Comparison of ENCODE assay signal across 26 cellular contexts in the genomic region with DNA sequence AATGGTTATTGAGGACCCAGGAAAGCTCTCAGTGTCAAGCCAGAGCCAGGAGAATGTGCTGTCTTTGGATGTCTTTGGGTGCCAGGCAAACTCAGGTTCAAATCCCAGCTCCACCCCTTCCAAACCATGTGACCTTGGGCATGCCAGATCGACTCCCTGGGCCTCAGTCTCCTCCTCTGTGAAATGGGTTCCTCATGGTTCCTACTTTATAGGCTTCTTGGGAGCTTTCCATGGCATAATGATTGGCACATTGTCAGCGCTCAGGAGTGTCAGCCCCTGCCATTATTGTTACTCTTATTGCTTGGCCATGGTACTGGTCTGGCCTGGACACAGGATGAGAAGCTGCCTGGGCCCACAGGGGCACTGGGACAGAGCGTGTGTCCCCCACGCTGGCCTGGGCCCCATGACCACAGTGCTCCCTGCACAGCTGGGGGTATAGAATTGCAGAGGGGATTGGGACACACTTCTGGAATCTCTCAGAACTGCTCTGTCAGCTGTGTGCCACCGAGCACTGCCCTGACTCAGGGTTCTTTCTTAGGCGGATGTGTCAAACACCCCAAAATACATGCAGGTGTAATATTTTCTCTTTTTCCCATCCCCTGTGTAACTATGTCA. TPM values are rescaled to one million over a fixed set of nuclear protein-coding genes. Genes with fewer than 3 reads are reported as not detected.
DNase-seq lines count a peak whose midpoint lies in the region; ATAC-seq, FAIRE-seq and TF ChIP-seq lines count a peak whose summit lies in the region.
"Had no signal": no experiment of that assay in that cellular context is flagged by ENCODE, and none has a peak within 500 bp of the region (broad histone marks: within the 10 kb centered on the region; RNA-seq: fewer than 3 reads in every experiment).

No MANE protein-coding gene starts in this region.

- intact Hi-C loops in psoas muscle (cut with DNase I), result loop anchor here in 1 of 2 donors (2.0 kb wide), 1 partner anchor 51 kb away; no protein-coding TSS in a partner anchor
- intact Hi-C loops in upper lobe of right lung (cut with DNase I), result no loop called here

- H3K9ac ChIP-seq in H1 (replicated peaks in 1 of 4; ENCODE audit: extremely low read depth in 1 of 4, low read depth in 3 of 4, low read length in 3 of 4), result no peak overlapping the region
- no peak overlapping the region for H3K9ac ChIP-seq in smooth muscle cell (ENCODE audit: low read depth)
- H3K9ac ChIP-seq: BLaER1 treated with 17β-estradiol and CSF1 and Interleukin-3, amounts not matched to agents 10 nM and 100 nM had no signal

- CTCF ChIA-PET in H1 (lab: Charles Lee; ENCODE audit: partially characterized antibody), result interaction anchor here (0.6 to 1.9 kb wide), 6 partner anchors 9 to 223 kb away, joined by 3 to 7 read pairs (median 3); no protein-coding TSS in a partner anchor

- H3K4me2 ChIP-seq in H1 (ENCODE audit: insufficient read depth in 1 of 2, low read depth in 2 of 2, low read length in 2 of 2) (no peak overlapping the region), smooth muscle cell (no peak overlapping the region)
- H3K4me2 ChIP-seq: BLaER1 treated with 17β-estradiol and CSF1 and Interleukin-3, amounts not matched to agents 10 nM and 100 nM had no signal

- H3K27ac Mint-ChIP-seq in activated T-cell treated with anti-CD3 and anti-CD28 coated beads, Interleukin-2, amount 50 U/mL, for 24 hours, result peak overlapping the region; percentile 18
- H3K27ac Mint-ChIP-seq: CD4-positive, alpha-beta memory T cell had no signal

- H3F3A ChIP-seq in smooth muscle cell (ENCODE audit: low read depth), result no peaks in the 10 kb centered on the region

- H3K27me3 Mint-ChIP-seq in activated T-cell treated with anti-CD3 and anti-CD28 coated beads, Interleukin-2, amount 50 U/mL, for 24 hours, result no peaks in the 10 kb centered on the region
- H3K27me3 Mint-ChIP-seq: CD4-positive, alpha-beta memory T cell had no signal

- H3K27me3 ChIP-seq in H1 (replicated peaks in 1 of 4; ENCODE audit: control insufficient read depth in 3 of 4, extremely low read depth in 1 of 4, insufficient read depth in 3 of 4, low read length in 3 of 4) (no peaks in the 10 kb centered on the region), psoas muscle (ENCODE audit: insufficient read depth in 3 of 3, low read length in 2 of 3) (no peaks in the 10 kb centered on the region), upper lobe of right lung (no peaks in the 10 kb centered on the region), smooth muscle cell (ENCODE audit: low read depth) (no peaks in the 10 kb centered on the region)
- H3K27me3 ChIP-seq: BLaER1 treated with 17β-estradiol and CSF1 and Interleukin-3, amounts not matched to agents 10 nM and 100 nM; SJCRH30 had no signal

- TF ChIP-seq EP300 in H1 (IDR thresholded peaks at IDR 0.05; ENCODE audit: borderline replicate concordance in 1 of 2, low read depth in 2 of 2, low read length in 2 of 2), result no peak

- H3K4me1 ChIP-seq in H1 (replicated peaks in 1 of 4; ENCODE audit: control insufficient read depth in 3 of 4, insufficient read depth in 4 of 4, low read length in 3 of 4) (no peaks in the 10 kb centered on the region; a peak in 1 of 7 replicates), psoas muscle (peaks cover 32% of the 10 kb centered on the region), upper lobe of right lung (peaks cover 4% of the 10 kb centered on the region), smooth muscle cell (ENCODE audit: low read depth) (no peaks in the 10 kb centered on the region)
- H3K4me1 ChIP-seq: BLaER1 treated with 17β-estradiol and CSF1 and Interleukin-3, amounts not matched to agents 10 nM and 100 nM; Caco-2 had no signal

- H3K23ac ChIP-seq in H1 (ENCODE audit: insufficient read length), result no peak overlapping the region

- peaks cover 8% of the 10 kb centered on the region for H3K4me1 Mint-ChIP-seq in activated T-cell treated with anti-CD3 and anti-CD28 coated beads, Interleukin-2, amount 50 U/mL, for 24 hours (ENCODE audit: low read depth)

- H3K79me2 ChIP-seq in H1 (ENCODE audit: control insufficient read depth in 1 of 2, insufficient read depth in 2 of 2, low read length in 2 of 2), result no peaks in the 10 kb centered on the region
- H3K79me2 ChIP-seq in smooth muscle cell (ENCODE audit: low read depth), result no peaks in the 10 kb centered on the region

- POLR2A ChIA-PET in H1 (lab: Charles Lee; ENCODE audit: partially characterized antibody), result interaction anchor here (1.1 kb wide), 1 partner anchor 8 kb away, joined by 3 read pairs; no protein-coding TSS in a partner anchor

- no peaks in the 10 kb centered on the region for H3K79me1 ChIP-seq in H1 (ENCODE audit: low read depth, low read length)

- TF ChIP-seq POLR2A in H1 (IDR thresholded peaks at IDR 0.05; ENCODE audit: control extremely low read depth in 1 of 2, low read depth in 2 of 2, low read length in 2 of 2), result no peak

- no peak overlapping the region for H4K5ac ChIP-seq in H1 (ENCODE audit: insufficient read length, low read depth, low read length)

- H2AK5ac ChIP-seq in H1 (ENCODE audit: low read depth, low read length), result no peak overlapping the region

- no peak overlapping the region for H3K14ac ChIP-seq in H1 (ENCODE audit: insufficient read length)

- H4K91ac ChIP-seq in H1 (replicated peaks; ENCODE audit: insufficient read length, low read length), result no peak overlapping the region

- no peaks in the 10 kb centered on the region for H3K23me2 ChIP-seq in H1 (ENCODE audit: low read depth, low read length)

- H3K18ac ChIP-seq in H1 (ENCODE audit: extremely low read depth, low read length), result no peak overlapping the region

- H4K20me1 ChIP-seq in H1 (replicated peaks in 1 of 2; ENCODE audit: control insufficient read depth in 1 of 2, insufficient read depth in 2 of 2, low read length in 2 of 2) (peaks cover 3 to 10% of the 10 kb centered on the region in 2 experiments), smooth muscle cell (ENCODE audit: low read depth) (peaks cover 26% of the 10 kb centered on the region)

- H4K8ac ChIP-seq in H1 (ENCODE audit: extremely low read depth, insufficient read depth, low read length), result no peak overlapping the region

- H3K4ac ChIP-seq in H1 (replicated peaks; ENCODE audit: insufficient read length, low read depth, low read length), result no peak overlapping the region

- no peaks in the 10 kb centered on the region for H3K36me3 Mint-ChIP-seq in activated T-cell treated with anti-CD3 and anti-CD28 coated beads, Interleukin-2, amount 50 U/mL, for 24 hours (ENCODE audit: low read depth)
- H3K36me3 Mint-ChIP-seq: CD4-positive, alpha-beta memory T cell had no signal

- peak; percentile 80 to 87 (median 86) for ATAC-seq in psoas muscle
- ATAC-seq in upper lobe of right lung, result no peak
- ATAC-seq: Panc1 had no signal

- H2BK20ac ChIP-seq in H1 (ENCODE audit: low read length), result no peak overlapping the region

- H3K36me3 ChIP-seq in H1 (ENCODE audit: control insufficient read depth in 2 of 4, insufficient read depth in 4 of 4, low read length in 3 of 4), result no peaks in the 10 kb centered on the region
- H3K36me3 ChIP-seq in psoas muscle (ENCODE audit: insufficient read depth in 1 of 2, low read depth in 1 of 2), result no peaks in the 10 kb centered on the region
- H3K36me3 ChIP-seq in upper lobe of right lung, result no peaks in the 10 kb centered on the region
- no peaks in the 10 kb centered on the region for H3K36me3 ChIP-seq in smooth muscle cell (ENCODE audit: low read depth)
- H3K36me3 ChIP-seq: BLaER1 treated with 17β-estradiol and CSF1 and Interleukin-3, amounts not matched to agents 10 nM and 100 nM had no signal

- H3K27ac ChIP-seq in H1 (ENCODE audit: low read depth, low read length) (no peak overlapping the region), psoas muscle (peak overlapping the region; percentile 64), upper lobe of right lung (no peak overlapping the region), smooth muscle cell (ENCODE audit: low read depth) (no peak overlapping the region)
- H3K27ac ChIP-seq: 22Rv1; BLaER1 treated with 17β-estradiol and CSF1 and Interleukin-3, amounts not matched to agents 10 nM and 100 nM; HL-60; SJCRH30 had no signal

- TF ChIP-seq RAD21 in H1 (IDR thresholded peaks at IDR 0.05 in 1 of 2, conservative IDR thresholded peaks at IDR 0.05 in 1 of 2; ENCODE audit: low read depth in 2 of 2, low read length in 2 of 2), result no peak

- TF ChIP-seq CTCF in H1 (IDR thresholded peaks at IDR 0.05; ENCODE audit: control extremely low read depth in 1 of 3, insufficient read depth in 1 of 3, low read depth in 1 of 3, low read length in 3 of 3) (no peak), psoas muscle (IDR thresholded peaks at IDR 0.05) (no peak), upper lobe of right lung (IDR thresholded peaks at IDR 0.05) (no peak), smooth muscle cell (IDR thresholded peaks at IDR 0.05; ENCODE audit: borderline replicate concordance, insufficient read depth, poor library complexity, severe bottlenecking) (no peak)

- H2AFZ ChIP-seq in H1 (ENCODE audit: low read length) (no peak overlapping the region), smooth muscle cell (ENCODE audit: low read depth) (no peak overlapping the region)

- no peak overlapping the region for H3K4me3 ChIP-seq in H1 (ENCODE audit: extremely low read depth in 1 of 4, insufficient read depth in 2 of 4, low read depth in 3 of 4, low read length in 4 of 4)
- no peak overlapping the region for H3K4me3 ChIP-seq in psoas muscle
- H3K4me3 ChIP-seq in upper lobe of right lung, result no peak overlapping the region
- no peak overlapping the region for H3K4me3 ChIP-seq in smooth muscle cell
- H3K4me3 ChIP-seq: BLaER1 treated with 17β-estradiol and CSF1 and Interleukin-3, amounts not matched to agents 10 nM and 100 nM; SJCRH30 had no signal

- DNase-seq in activated T-cell treated with anti-CD3 and anti-CD28 coated beads, Interleukin-2, amount 50 U/mL, for 24 hours, result no peak
- DNase-seq in activated T-cell treated with anti-CD3 and anti-CD28 coated beads for 4 hours, result no peak
- DNase-seq in H1 (ENCODE audit: low read depth in 1 of 2, low spot score in 2 of 2), result no peak
- DNase-seq in psoas muscle, result peak; percentile 29 to 69
- DNase-seq in upper lobe of right lung, result peak; percentile 28
- DNase-seq in 8988T, result no peak
- DNase-seq in hippocampal formation (lab: John Stamatoyannopoulos, UW), result no peak
- DNase-seq in smooth muscle cell (lab: John Stamatoyannopoulos, UW; ENCODE audit: unreplicated experiment), result no peak
- DNase-seq: Caco-2; CD4-positive, alpha-beta memory T cell; DMS153; H9; KG1; NCI-H1092 treated with DMSO at 0.1 percent for 48 hours; NCI-H1436 treated with DMSO at 0.1 percent for 48 hours; NCI-H2029; NCI-H524 treated with DMSO at 0.1 percent for 48 hours; NCI-H82 had no signal

- WGBS in H1 (ENCODE audit: extremely low coverage in 1 of 2, insufficient coverage in 1 of 2, insufficient read length in 1 of 2, insufficient replicate concordance in 2 of 2, low coverage in 1 of 2, low lambda C conversion rate in 2 of 2, missing lambda C conversion rate in 1 of 2), 2 experiments, result 88% methylated on average over 6 of the region's 6 CpGs; no CpG with 5 or more reads in 1 of the 2 experiments
- WGBS in psoas muscle, 3 donors, result 52 to 65% (median 54%) methylated on average over 6 of the region's 6 CpGs
- 87% methylated on average over 6 of the region's 6 CpGs for WGBS in smooth muscle cell (ENCODE audit: low lambda C conversion rate)

- H3K4me3 Mint-ChIP-seq in activated T-cell treated with anti-CD3 and anti-CD28 coated beads, Interleukin-2, amount 50 U/mL, for 24 hours, result no peak overlapping the region
- H3K4me3 Mint-ChIP-seq: CD4-positive, alpha-beta memory T cell; H9 had no signal

- H3K9me3 Mint-ChIP-seq in activated T-cell treated with anti-CD3 and anti-CD28 coated beads, Interleukin-2, amount 50 U/mL, for 24 hours, result no peaks in the 10 kb centered on the region
- H3K9me3 Mint-ChIP-seq: CD4-positive, alpha-beta memory T cell; H9 had no signal

- H3K9me3 ChIP-seq in H1 (ENCODE audit: insufficient read depth in 2 of 2, low read depth in 1 of 2, low read length in 1 of 2), result no peaks in the 10 kb centered on the region
- H3K9me3 ChIP-seq in psoas muscle, result no peaks in the 10 kb centered on the region
- no peaks in the 10 kb centered on the region for H3K9me3 ChIP-seq in upper lobe of right lung
- H3K9me3 ChIP-seq in smooth muscle cell (replicated peaks; ENCODE audit: low read depth), result no peaks in the 10 kb centered on the region
- H3K9me3 ChIP-seq: BLaER1 treated with 17β-estradiol and CSF1 and Interleukin-3, amounts not matched to agents 10 nM and 100 nM; Caco-2; SJCRH30 had no signal

- H2BK5ac ChIP-seq in H1 (ENCODE audit: low read depth, low read length), result no peak overlapping the region

- H2BK15ac ChIP-seq in H1 (ENCODE audit: low read length), result no peak overlapping the region

- H2BK120ac ChIP-seq in H1 (replicated peaks; ENCODE audit: low read depth, low read length), result no peak overlapping the region

- H3K56ac ChIP-seq in H1 (replicated peaks; ENCODE audit: insufficient read length, low read depth, low read length), result no peak overlapping the region

- no peak overlapping the region for H2BK12ac ChIP-seq in H1 (ENCODE audit: low read depth, low read length)

- FAIRE-seq in H1 (lab: Jason Lieb, UNC), result no peak
- FAIRE-seq: GM12891 had no signal

RNA-seq across cellular contexts. Expression of a gene that starts 37.6 kb away (rescaled TPM):
- 0.58 TPM in 1 of 2 replicates, not detected in the other for total RNA-seq in H1 (2021; fragmentation: NEBNext Ultra II Directional; extraction: Animal tissue kit (Norgen Biotek cat#: 25700))
- polyA plus RNA-seq in H1 (2011; rRNA removed) (0.44 and 0.63 TPM in 2 replicates), psoas muscle (under 1 TPM in 2 of 3 donors, not detected in 1; 0.07 to 0.22 TPM), smooth muscle cell (not detected in 2 replicates)
- polyA plus RNA-seq in H1 (2011; cell fraction: cytosol; rRNA removed), result 0.78 TPM
- polyA plus RNA-seq in H1 (2011; cell fraction: nucleus; rRNA removed), result 1.3 TPM
- 0.20 to 0.31 TPM (median 0.23 TPM) in 3 of 4 replicates, not detected in the other for polyA plus RNA-seq in H1 (2012, experiment 1 of 2)
- not detected for polyA plus RNA-seq in H1 (2012, experiment 2 of 2)
- 0.30 TPM for polyA plus RNA-seq in H1 (2013, experiment 1 of 2)
- 0.15 TPM for polyA plus RNA-seq in H1 (2013, experiment 2 of 2)
- not detected in 2 replicates for polyA minus RNA-seq in H1 (2011; rRNA and poly(A)+ RNA removed)
- not detected for polyA minus RNA-seq in H1 (2011; cell fraction: cytosol; rRNA and poly(A)+ RNA removed)
- not detected for polyA minus RNA-seq in H1 (2011; cell fraction: nucleus; rRNA and poly(A)+ RNA removed)
- total RNA-seq in psoas muscle (under 1 TPM in 2 of 4 donors, not detected in 2; 0.38 to 0.68 TPM), upper lobe of right lung (0.72 TPM), smooth muscle cell (not detected in 2 replicates)
- total RNA-seq: Caco-2; CD4-positive, alpha-beta memory T cell; G401; SJCRH30 had no signal
- polyA plus RNA-seq: CD4-positive, alpha-beta memory T cell had no signal

RNA-seq across cellular contexts. Expression of a gene that starts 57.4 kb away (rescaled TPM):
- total RNA-seq in H1 (2021; fragmentation: NEBNext Ultra II Directional; extraction: Animal tissue kit (Norgen Biotek cat#: 25700)), result not detected in 2 replicates
- polyA plus RNA-seq in H1 (2011; rRNA removed) (0.12 and 0.31 TPM in 2 replicates), psoas muscle (under 1 TPM in 1 of 3 donors, not detected in 2; 0.04 TPM), smooth muscle cell (not detected in 2 replicates)
- 0.16 TPM for polyA plus RNA-seq in H1 (2011; cell fraction: cytosol; rRNA removed)
- polyA plus RNA-seq in H1 (2011; cell fraction: nucleus; rRNA removed), result 0.31 TPM
- polyA plus RNA-seq in H1 (2012, experiment 1 of 2), result 0.29 to 0.44 TPM in 2 of 4 replicates, not detected in the others
- polyA plus RNA-seq in H1 (2012, experiment 2 of 2), result not detected
- not detected for polyA plus RNA-seq in H1 (2013, experiment 1 of 2)
- polyA plus RNA-seq in H1 (2013, experiment 2 of 2), result not detected
- not detected in 2 replicates for polyA minus RNA-seq in H1 (2011; rRNA and poly(A)+ RNA removed)
- not detected for polyA minus RNA-seq in H1 (2011; cell fraction: cytosol; rRNA and poly(A)+ RNA removed)
- not detected for polyA minus RNA-seq in H1 (2011; cell fraction: nucleus; rRNA and poly(A)+ RNA removed)
- total RNA-seq in psoas muscle (not detected), upper lobe of right lung (not detected), smooth muscle cell (not detected in 2 replicates)
- total RNA-seq: Caco-2; CD4-positive, alpha-beta memory T cell; G401; H9; HT-29 had no signal
- polyA plus RNA-seq: CD4-positive, alpha-beta memory T cell had no signal

Comparison
In these comparisons a context has a peak if more than half of its experiments do, and no peak if none do; other contexts are left out.
1. DNase-seq: peak in psoas muscle (2 of 2) and upper lobe of right lung (single experiment); none in activated T-cell treated with anti-CD3 and anti-CD28 coated beads, Interleukin-2, amount 50 U/mL, for 24 hours (single experiment), activated T-cell treated with anti-CD3 and anti-CD28 coated beads for 4 hours (single experiment), H1 (0 of 2), 8988T (single experiment), hippocampal formation (0 of 2) and smooth muscle cell (single experiment).